In genomic region chr14:64777461-64777860, GRCh38 we compare ENCODE assay signal across 1 cellular context.
TF ChIP-seq lines count a peak whose summit lies in the region.

No MANE protein-coding gene starts in this region.

TF ChIP-seq in H1, 55 proteins besides CTCF, POLR2A, EP300 and RAD21 (continued from another document):
- TF ChIP-seq CHD7 (IDR thresholded peaks at IDR 0.05; ENCODE audit: insufficient replicate concordance, low read length) (no peak), RBBP5 (IDR thresholded peaks at IDR 0.05; ENCODE audit: borderline replicate concordance, low read depth, low read length) (no peak), SRF (IDR thresholded peaks at IDR 0.05; ENCODE audit: low read depth, low read length) (no peak), YY1 (IDR thresholded peaks at IDR 0.05; ENCODE audit: low read depth, low read length) (no peak), POU5F1 (IDR thresholded peaks at IDR 0.05; ENCODE audit: low read depth, low read length) (no peak), KDM4A (IDR thresholded peaks at IDR 0.05; ENCODE audit: low read depth, low read length, severe bottlenecking) (no peak), CBX5 (IDR thresholded peaks at IDR 0.05; ENCODE audit: low read depth, low read length) (no peak), ATF2 (IDR thresholded peaks at IDR 0.05; ENCODE audit: low read length) (no peak), JUN (IDR thresholded peaks at IDR 0.05; ENCODE audit: low read depth, low read length) (no peak), ASH2L (IDR thresholded peaks at IDR 0.05; ENCODE audit: low read length) (no peak), SP4 (IDR thresholded peaks at IDR 0.05; ENCODE audit: low read length) (no peak), ATF3 (IDR thresholded peaks at IDR 0.05; ENCODE audit: insufficient read depth, low read depth, low read length) (no peak), CHD2 (IDR thresholded peaks at IDR 0.05; ENCODE audit: low read length) (no peak), HDAC2 (IDR thresholded peaks at IDR 0.05; ENCODE audit: borderline replicate concordance in 1 of 2, low read depth in 2 of 2, low read length in 2 of 2) (no peak), CREB1 (IDR thresholded peaks at IDR 0.05) (no peak)
